In the genomic region with DNA sequence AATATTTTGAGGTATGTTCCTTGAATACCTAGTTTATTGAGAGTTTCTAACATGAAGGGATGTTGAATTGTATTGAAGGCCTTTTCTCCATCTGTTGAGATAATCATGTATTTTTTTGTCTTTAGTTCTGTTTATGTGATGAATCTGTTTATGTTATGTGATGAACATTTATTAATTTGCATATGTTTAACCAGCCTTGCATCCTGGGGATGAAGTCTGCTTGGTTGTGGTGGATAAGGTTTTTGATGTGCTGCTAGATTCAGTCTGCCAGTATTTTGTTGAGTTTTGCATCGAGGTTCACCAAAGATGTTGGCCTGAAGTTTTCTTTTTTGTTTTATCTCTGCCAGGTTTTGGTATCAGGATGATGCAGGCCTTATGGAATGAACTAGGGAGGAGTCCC, we compare ENCODE assay signal across 15 cellular contexts.
DNase-seq lines count a peak whose midpoint lies in the region; ATAC-seq and TF ChIP-seq lines count a peak whose summit lies in the region.
"Had no signal": no experiment of that assay in that cellular context is flagged by ENCODE, and none has a peak within 500 bp of the region (broad histone marks: within the 10 kb centered on the region; RNA-seq: fewer than 3 reads in every experiment).

No MANE protein-coding gene starts in this region.

- no peaks in the 10 kb centered on the region for H3K27me3 Mint-ChIP-seq in activated T-cell treated with anti-CD3 and anti-CD28 coated beads, Interleukin-2, amount 50 U/mL, for 72 hours (ENCODE audit: low read depth)
- no peaks in the 10 kb centered on the region for H3K27me3 Mint-ChIP-seq in central memory CD8-positive, alpha-beta T cell
- H3K27me3 Mint-ChIP-seq in stimulated activated memory B cell treated with anti-CD40 and anti-IgM and Interleukin-4, amounts not matched to agents 10 μg/mL and 1 μg/mL and 100 μg/mL, for 72 hours = no peaks in the 10 kb centered on the region
- H3K27me3 Mint-ChIP-seq in endothelial cell (ENCODE audit: unreplicated experiment) = peaks cover 3% of the 10 kb centered on the region

- TF ChIP-seq CTCF in endothelial cell (IDR thresholded peaks at IDR 0.05; ENCODE audit: unreplicated experiment) = no peak

- H3K36me3 Mint-ChIP-seq in activated T-cell treated with anti-CD3 and anti-CD28 coated beads, Interleukin-2, amount 50 U/mL, for 72 hours (ENCODE audit: insufficient read depth in 2 of 2) = peaks cover 21 to 26% of the 10 kb centered on the region in 2 donors
- H3K36me3 Mint-ChIP-seq in central memory CD8-positive, alpha-beta T cell (ENCODE audit: insufficient read depth) = peaks cover 13% of the 10 kb centered on the region
- peaks cover 82% of the 10 kb centered on the region for H3K36me3 Mint-ChIP-seq in stimulated activated memory B cell treated with anti-CD40 and anti-IgM and Interleukin-4, amounts not matched to agents 10 μg/mL and 1 μg/mL and 100 μg/mL, for 72 hours
- H3K36me3 Mint-ChIP-seq in endothelial cell (ENCODE audit: low read depth, unreplicated experiment) = peaks cover 22% of the 10 kb centered on the region

- DNase-seq in activated T-cell treated with anti-CD3 and anti-CD28 coated beads, Interleukin-2, amount 50 U/mL, for 72 hours = no peak
- no peak for DNase-seq in activated T-cell treated with anti-CD3 and anti-CD28 coated beads, Interleukin-2, amount 50 U/mL, for 48 hours
- DNase-seq in NAMALWA (ENCODE audit: low spot score) (peak; percentile 45), endothelial cell (ENCODE audit: low spot score) (no peak)
- DNase-seq in central memory CD8-positive, alpha-beta T cell (ENCODE audit: low spot score in 2 of 2) = no peak
- DNase-seq: 8988T, Caco-2, HCEC 1CT, NCI-H1436 treated with DMSO at 0.1 percent for 48 hours, NCI-H2081, NCI-H526 treated with DMSO at 0.1 percent for 48 hours, PC-9 had no signal

- peaks cover 3 to 4% of the 10 kb centered on the region in 2 donors for H3K9me3 Mint-ChIP-seq in activated T-cell treated with anti-CD3 and anti-CD28 coated beads, Interleukin-2, amount 50 U/mL, for 72 hours
- no peaks in the 10 kb centered on the region for H3K9me3 Mint-ChIP-seq in central memory CD8-positive, alpha-beta T cell
- H3K9me3 Mint-ChIP-seq in stimulated activated memory B cell treated with anti-CD40 and anti-IgM and Interleukin-4, amounts not matched to agents 10 μg/mL and 1 μg/mL and 100 μg/mL, for 72 hours = peaks cover 7% of the 10 kb centered on the region
- no peaks in the 10 kb centered on the region for H3K9me3 Mint-ChIP-seq in endothelial cell (ENCODE audit: unreplicated experiment)

- peak overlapping the region; percentile 74 for H3K27ac Mint-ChIP-seq in activated T-cell treated with anti-CD3 and anti-CD28 coated beads, Interleukin-2, amount 50 U/mL, for 72 hours
- peak overlapping the region; percentile 31 for H3K27ac Mint-ChIP-seq in central memory CD8-positive, alpha-beta T cell (ENCODE audit: low read depth)
- H3K27ac Mint-ChIP-seq in stimulated activated memory B cell treated with anti-CD40 and anti-IgM and Interleukin-4, amounts not matched to agents 10 μg/mL and 1 μg/mL and 100 μg/mL, for 72 hours = peak overlapping the region; percentile 68
- H3K27ac Mint-ChIP-seq in endothelial cell (ENCODE audit: unreplicated experiment) = no peak overlapping the region

- no peak for ATAC-seq in activated T-cell treated with anti-CD3 and anti-CD28 coated beads, Interleukin-2, amount 50 U/mL, for 72 hours (replicated peaks in 1 of 2)
- ATAC-seq in central memory CD8-positive, alpha-beta T cell (replicated peaks; ENCODE audit: extremely low read depth, poor library complexity, severe bottlenecking) = no peak
- peak; percentile 58 for ATAC-seq in stimulated activated memory B cell treated with anti-CD40 and anti-IgM and Interleukin-4, amounts not matched to agents 10 μg/mL and 1 μg/mL and 100 μg/mL, for 72 hours
- ATAC-seq in GM21528 (IDR thresholded peaks at IDR 0.05; ENCODE audit: low FRiP score, unreplicated experiment) (no peak), HG03378 (IDR thresholded peaks at IDR 0.05; ENCODE audit: unreplicated experiment) (no peak)

- peaks cover 60% of the 10 kb centered on the region for H3K4me1 Mint-ChIP-seq in activated T-cell treated with anti-CD3 and anti-CD28 coated beads, Interleukin-2, amount 50 U/mL, for 72 hours (ENCODE audit: low read depth)
- H3K4me1 Mint-ChIP-seq in central memory CD8-positive, alpha-beta T cell = peaks cover 93% of the 10 kb centered on the region
- H3K4me1 Mint-ChIP-seq in stimulated activated memory B cell treated with anti-CD40 and anti-IgM and Interleukin-4, amounts not matched to agents 10 μg/mL and 1 μg/mL and 100 μg/mL, for 72 hours = peaks cover 89% of the 10 kb centered on the region
- H3K4me1 Mint-ChIP-seq in endothelial cell (ENCODE audit: unreplicated experiment) = peaks cover 23% of the 10 kb centered on the region

- H3K4me3 Mint-ChIP-seq in activated T-cell treated with anti-CD3 and anti-CD28 coated beads, Interleukin-2, amount 50 U/mL, for 72 hours = no peak overlapping the region
- peak overlapping the region; percentile 48 for H3K4me3 Mint-ChIP-seq in central memory CD8-positive, alpha-beta T cell
- peak overlapping the region; percentile 6 for H3K4me3 Mint-ChIP-seq in stimulated activated memory B cell treated with anti-CD40 and anti-IgM and Interleukin-4, amounts not matched to agents 10 μg/mL and 1 μg/mL and 100 μg/mL, for 72 hours
- no peak overlapping the region for H3K4me3 Mint-ChIP-seq in endothelial cell (ENCODE audit: unreplicated experiment)

Comparison
In these comparisons a context has a peak if more than half of its experiments do, and no peak if none do; other contexts are left out.
1. H3K4me3 Mint-ChIP-seq: peak in central memory CD8-positive, alpha-beta T cell (single experiment) and stimulated activated memory B cell treated with anti-CD40 and anti-IgM and Interleukin-4, amounts not matched to agents 10 μg/mL and 1 μg/mL and 100 μg/mL, for 72 hours (single experiment); none in activated T-cell treated with anti-CD3 and anti-CD28 coated beads, Interleukin-2, amount 50 U/mL, for 72 hours (0 of 2) and endothelial cell (single experiment).